ENCODE assay signal across 22 cellular contexts in the genomic region with DNA sequence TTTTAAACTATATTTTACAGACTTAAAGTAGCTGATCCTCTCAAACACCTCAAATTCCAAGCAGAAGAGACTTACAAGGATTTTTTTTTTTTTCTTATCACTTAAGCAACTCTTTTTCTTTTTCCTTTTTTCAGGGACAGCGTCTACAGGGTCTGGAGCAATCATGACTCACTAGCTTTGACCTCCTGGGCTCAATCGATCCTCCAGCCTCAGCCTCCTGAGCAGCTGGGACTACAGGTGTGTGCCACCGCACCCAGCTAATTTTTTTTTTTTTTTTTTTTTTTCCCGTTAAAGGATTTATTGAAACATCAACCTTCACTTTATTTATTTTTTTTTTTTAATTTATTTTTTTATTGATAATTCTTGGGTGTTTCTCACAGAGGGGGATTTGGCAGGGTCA.
"Had no signal": no experiment of that assay in that cellular context is flagged by ENCODE, and none has a peak within 500 bp of the region (broad histone marks: within the 10 kb centered on the region; RNA-seq: fewer than 3 reads in every experiment).

No MANE protein-coding gene starts in this region.

- DNase-seq: cortex of kidney; effector memory CD8-positive, alpha-beta T cell; erythroblast; esophagus squamous epithelium; foreskin melanocyte; glutamatergic neuron; heart right ventricle; hippocampal formation; left cardiac atrium; left lung; mesenchymal stem cell; mucosa of descending colon; naive B cell; stimulated activated CD4-positive, alpha-beta T cell treated with anti-CD3 and anti-CD28 coated beads, Interleukin-12 subunit alpha, Interleukin-12 subunit beta, amount 100 ng/mL, for 4 hours; stimulated activated CD4-positive, alpha-beta T cell treated with anti-CD3 and anti-CD28 coated beads, Interleukin-1b, Interleukin-23, amount 100 ng/mL, for 48 hours; stimulated activated CD4-positive, alpha-beta T cell treated with anti-CD3 and anti-CD28 coated beads, Interleukin-4, amount 100 ng/mL, for 1 hour; stimulated activated CD8-positive, alpha-beta memory T cell treated with anti-CD3 and anti-CD28 coated beads, Interleukin-4, amount 100 ng/mL, for 48 hours; stimulated activated naive CD4-positive, alpha-beta T cell; stimulated activated naive CD8-positive, alpha-beta T cell treated with anti-CD3 and anti-CD28 coated beads, Interleukin-15, amount 100 ng/mL, for 72 hours; transverse colon had no signal

- ATAC-seq: effector memory CD8-positive, alpha-beta T cell; heart right ventricle; left cardiac atrium; left lung; mucosa of descending colon; natural killer cell treated with Interleukin-12 subunit alpha and Interleukin-12 subunit beta and Interleukin-15 and Interleukin-18, amount 100 ng/mL, for 72 hours; sciatic nerve; stimulated activated naive CD8-positive, alpha-beta T cell treated with anti-CD3 and anti-CD28 coated beads, Interleukin-15, amount 100 ng/mL, for 72 hours had no signal
